In genomic region chr1:84841971-84842370, GRCh38 we compare ENCODE assay signal across 38 cellular contexts.
"Had no signal": no experiment of that assay in that cellular context is flagged by ENCODE, and none has a peak within 500 bp of the region (broad histone marks: within the 10 kb centered on the region; RNA-seq: fewer than 3 reads in every experiment).

No MANE protein-coding gene starts in this region.

- H3K4me3 Mint-ChIP-seq: activated CD4-positive, alpha-beta memory T cell treated with anti-CD3 and anti-CD28 coated beads, Interleukin-2, amount 10 ng/mL, durations not matched to agents 7 days and 5 days; activated CD8-positive, alpha-beta memory T cell treated with anti-CD3 and anti-CD28 coated beads, Interleukin-2, amount 10 ng/mL, durations not matched to agents 7 days and 5 days; activated naive CD8-positive, alpha-beta T cell treated with anti-CD3 and anti-CD28 coated beads for 36 hours; activated T-helper 17 cell treated with anti-CD3 and anti-CD28 coated beads, Interleukin-2, amount 50 U/mL, for 72 hours; central memory CD8-positive, alpha-beta T cell had no signal

- H3K4me1 ChIP-seq: Peyer's patch had no signal

- H3K9me3 ChIP-seq: Peyer's patch had no signal

- H3K4me1 Mint-ChIP-seq: activated CD8-positive, alpha-beta memory T cell treated with anti-CD3 and anti-CD28 coated beads, Interleukin-2, amount 10 ng/mL, durations not matched to agents 7 days and 5 days had no signal

- H3K27ac ChIP-seq: brain microvascular endothelial cell, cardiac muscle cell, Peyer's patch, WERI-Rb-1 had no signal

- DNase-seq: activated CD4-positive, alpha-beta memory T cell treated with anti-CD3 and anti-CD28 coated beads, Interleukin-2, amount 10 ng/mL, durations not matched to agents 7 days and 5 days; activated CD4-positive, alpha-beta T cell treated with anti-CD3 and anti-CD28 coated beads for 1 hour; activated CD4-positive, alpha-beta T cell treated with anti-CD3 and anti-CD28 coated beads for 48 hours; activated CD4-positive, CD25-positive, alpha-beta regulatory T cell; activated CD8-positive, alpha-beta memory T cell treated with anti-CD3 and anti-CD28 coated beads for 24 hours; activated CD8-positive, alpha-beta memory T cell treated with anti-CD3 and anti-CD28 coated beads, Interleukin-2, amount 10 ng/mL, durations not matched to agents 7 days and 5 days; activated CD8-positive, alpha-beta memory T cell treated with anti-CD3 and anti-CD28 coated beads, Interleukin-2, amount 50 U/mL, for 48 hours; activated effector memory CD4-positive, alpha-beta T cell treated with anti-CD3 and anti-CD28 coated beads, Interleukin-2, amount 50 U/mL, for 16 hours; activated naive CD4-positive, alpha-beta T cell; activated naive CD4-positive, alpha-beta T cell treated with anti-CD3 and anti-CD28 coated beads, Interleukin-2, amount 50 U/mL, for 16 hours; activated naive CD8-positive, alpha-beta T cell treated with anti-CD3 and anti-CD28 coated beads for 36 hours; activated T-cell treated with anti-CD3 and anti-CD28 coated beads, Interleukin-2, amount 50 U/mL, for 48 hours; amniotic stem cell; aorta; brain microvascular endothelial cell; Karpas-422; KBM-7; MG63; NCI-H1048; NCI-H1105 treated with DMSO at 0.1 percent for 48 hours; NCI-H1436; NCI-H1694; NCI-H1930; NCI-H2081 treated with DMSO at 0.1 percent for 48 hours; NCI-H226; NCI-H446 treated with DMSO at 0.1 percent for 48 hours; NCI-H524; NCI-H69; NCI-H82; Peyer's patch; RPMI8226; SW 1271; T1000; WERI-Rb-1 had no signal

- H3K9me3 Mint-ChIP-seq: activated CD4-positive, alpha-beta memory T cell treated with anti-CD3 and anti-CD28 coated beads, Interleukin-2, amount 10 ng/mL, durations not matched to agents 7 days and 5 days; activated naive CD8-positive, alpha-beta T cell treated with anti-CD3 and anti-CD28 coated beads for 36 hours; activated T-helper 17 cell treated with anti-CD3 and anti-CD28 coated beads, Interleukin-2, amount 50 U/mL, for 72 hours; central memory CD8-positive, alpha-beta T cell had no signal

- H3K4me3 ChIP-seq: cardiac muscle cell, MG63, Peyer's patch had no signal

- H3K27ac Mint-ChIP-seq: activated CD4-positive, alpha-beta memory T cell treated with anti-CD3 and anti-CD28 coated beads, Interleukin-2, amount 10 ng/mL, durations not matched to agents 7 days and 5 days; activated CD8-positive, alpha-beta memory T cell treated with anti-CD3 and anti-CD28 coated beads, Interleukin-2, amount 10 ng/mL, durations not matched to agents 7 days and 5 days; activated naive CD8-positive, alpha-beta T cell treated with anti-CD3 and anti-CD28 coated beads for 36 hours; activated T-helper 17 cell treated with anti-CD3 and anti-CD28 coated beads, Interleukin-2, amount 50 U/mL, for 72 hours had no signal

- H3K27me3 Mint-ChIP-seq: activated naive CD8-positive, alpha-beta T cell treated with anti-CD3 and anti-CD28 coated beads for 36 hours had no signal

- ATAC-seq: activated CD8-positive, alpha-beta memory T cell treated with anti-CD3 and anti-CD28 coated beads, Interleukin-2, amount 10 ng/mL, durations not matched to agents 7 days and 5 days; activated T-helper 17 cell treated with anti-CD3 and anti-CD28 coated beads, Interleukin-2, amount 50 U/mL, for 72 hours; Right ventricle myocardium inferior had no signal

- H3K36me3 Mint-ChIP-seq: activated naive CD8-positive, alpha-beta T cell treated with anti-CD3 and anti-CD28 coated beads for 36 hours had no signal

- H3K27me3 ChIP-seq: brain microvascular endothelial cell, cardiac muscle cell, MG63, Peyer's patch had no signal

- H3K36me3 ChIP-seq: brain microvascular endothelial cell, cardiac muscle cell, MG63, Peyer's patch, WERI-Rb-1 had no signal
